In genomic region chr1:171754381-171754705, GRCh38 we compare ENCODE assay signal across 15 cellular contexts. TPM values are rescaled to one million over a fixed set of nuclear protein-coding genes. Genes with fewer than 3 reads are reported as not detected.
DNase-seq lines count a peak whose midpoint lies in the region; ATAC-seq and TF ChIP-seq lines count a peak whose summit lies in the region.
"Had no signal": no experiment of that assay in that cellular context is flagged by ENCODE, and none has a peak within 500 bp of the region (broad histone marks: within the 10 kb centered on the region; RNA-seq: fewer than 3 reads in every experiment).

No MANE protein-coding gene starts in this region.

- no peaks in the 10 kb centered on the region for H3K9me3 Mint-ChIP-seq in activated T-cell treated with anti-CD3 and anti-CD28 coated beads, Interleukin-2, amount 50 U/mL, for 72 hours

- H3K27ac ChIP-seq in ascending aorta (peak overlapping the region; percentile 58 to 76), upper lobe of right lung (peak overlapping the region; percentile 71)

- no peak for DNase-seq in activated T-cell treated with anti-CD3 and anti-CD28 coated beads, Interleukin-2, amount 50 U/mL, for 72 hours
- DNase-seq in activated T-cell treated with anti-CD3 and anti-CD28 coated beads, Interleukin-2, amount 50 U/mL, for 1 hour: no peak
- DNase-seq in ascending aorta (ENCODE audit: low spot score in 2 of 2) (no peak), foreskin fibroblast (peak; percentile 84 to 93), upper lobe of right lung (no peak)
- no peak for DNase-seq in stimulated activated CD4-positive, alpha-beta T cell treated with anti-CD3 and anti-CD28 coated beads, Interleukin-1b, Interleukin-23, amount 100 ng/mL, for 48 hours
- DNase-seq in activated effector memory CD4-positive, alpha-beta T cell treated with Interleukin-2 at 50 U/mL for 16 hours: no peak
- DNase-seq: activated CD8-positive, alpha-beta memory T cell treated with anti-CD3 and anti-CD28 coated beads, Interleukin-2, amount 50 U/mL, for 4 hours; DMS79 treated with DMSO at 0.1 percent for 48 hours; left lung; NCI-H2029; nucleus accumbens; stimulated activated CD4-positive, alpha-beta T cell treated with anti-CD3 and anti-CD28 coated beads, Interleukin-2, amount 100 ng/mL, for 24 hours; stimulated activated naive CD4-positive, alpha-beta T cell treated with Interleukin-2 at 50 U/mL for 16 hours had no signal

- H3K27ac Mint-ChIP-seq in activated T-cell treated with anti-CD3 and anti-CD28 coated beads, Interleukin-2, amount 50 U/mL, for 72 hours: peak overlapping the region; percentile 22

- no peak for ATAC-seq in activated T-cell treated with anti-CD3 and anti-CD28 coated beads, Interleukin-2, amount 50 U/mL, for 72 hours (replicated peaks in 1 of 2)
- ATAC-seq in upper lobe of right lung (peak; percentile 70), GM19395 (IDR thresholded peaks at IDR 0.05; ENCODE audit: unreplicated experiment) (no peak)
- ATAC-seq: left lung had no signal

- no peaks in the 10 kb centered on the region for H3K27me3 ChIP-seq in ascending aorta
- no peaks in the 10 kb centered on the region for H3K27me3 ChIP-seq in upper lobe of right lung
- H3K27me3 ChIP-seq: left lung had no signal

- H3K36me3 ChIP-seq in ascending aorta: no peaks in the 10 kb centered on the region
- no peaks in the 10 kb centered on the region for H3K36me3 ChIP-seq in upper lobe of right lung
- H3K36me3 ChIP-seq: left lung had no signal

- H3K9me3 ChIP-seq in ascending aorta (no peaks in the 10 kb centered on the region), upper lobe of right lung (no peaks in the 10 kb centered on the region)
- H3K9me3 ChIP-seq: left lung had no signal

- no peaks in the 10 kb centered on the region for H3K27me3 Mint-ChIP-seq in activated T-cell treated with anti-CD3 and anti-CD28 coated beads, Interleukin-2, amount 50 U/mL, for 72 hours (ENCODE audit: low read depth)

- TF ChIP-seq CTCF in ascending aorta (IDR thresholded peaks at IDR 0.05) (no peak), foreskin fibroblast (IDR thresholded peaks at IDR 0.05; ENCODE audit: low read depth, low read length) (no peak), upper lobe of right lung (IDR thresholded peaks at IDR 0.05) (no peak)

- H3K4me3 ChIP-seq in ascending aorta (no peak overlapping the region), foreskin fibroblast (ENCODE audit: low read depth in 1 of 2, low read length in 2 of 2) (no peak overlapping the region), upper lobe of right lung (no peak overlapping the region)
- H3K4me3 ChIP-seq: left lung had no signal

- no peaks in the 10 kb centered on the region for H3K36me3 Mint-ChIP-seq in activated T-cell treated with anti-CD3 and anti-CD28 coated beads, Interleukin-2, amount 50 U/mL, for 72 hours (ENCODE audit: insufficient read depth in 2 of 2)

- H3K4me1 Mint-ChIP-seq in activated T-cell treated with anti-CD3 and anti-CD28 coated beads, Interleukin-2, amount 50 U/mL, for 72 hours (ENCODE audit: low read depth): peaks cover 5% of the 10 kb centered on the region

- intact Hi-C loops in ascending aorta (cut with DNase I): no loop called here
- intact Hi-C loops in upper lobe of right lung (cut with DNase I): no loop called here

- H3K4me3 Mint-ChIP-seq in activated T-cell treated with anti-CD3 and anti-CD28 coated beads, Interleukin-2, amount 50 U/mL, for 72 hours: no peak overlapping the region

- H3K4me1 ChIP-seq in ascending aorta (peaks cover 0 to 13% of the 10 kb centered on the region in 2 donors), upper lobe of right lung (peaks cover 10% of the 10 kb centered on the region)
- H3K4me1 ChIP-seq: left lung had no signal

RNA-seq across cellular contexts. Expression of gene VAMP4, which starts 12.5 kb away (rescaled TPM):
- total RNA-seq in activated T-cell treated with anti-CD3 and anti-CD28 coated beads, Interleukin-2, amount 50 U/mL, for 72 hours: 10 to 100 TPM; 18.9 to 19.2 TPM
- total RNA-seq in ascending aorta (3.6 TPM), upper lobe of right lung (19.2 TPM)

RNA-seq across cellular contexts. Expression of gene METTL13, which starts 27.1 kb away (rescaled TPM):
- total RNA-seq in activated T-cell treated with anti-CD3 and anti-CD28 coated beads, Interleukin-2, amount 50 U/mL, for 72 hours: 10 to 100 TPM; 38.0 to 46.4 TPM
- total RNA-seq in ascending aorta (6.9 TPM), upper lobe of right lung (27.8 TPM)

Comparison
In these comparisons a context has a peak if more than half of its experiments do, and no peak if none do; other contexts are left out.
1. DNase-seq: peak in foreskin fibroblast (2 of 2); none in activated T-cell treated with anti-CD3 and anti-CD28 coated beads, Interleukin-2, amount 50 U/mL, for 72 hours (0 of 2), activated T-cell treated with anti-CD3 and anti-CD28 coated beads, Interleukin-2, amount 50 U/mL, for 1 hour (single experiment), ascending aorta (0 of 2), upper lobe of right lung (single experiment), stimulated activated CD4-positive, alpha-beta T cell treated with anti-CD3 and anti-CD28 coated beads, Interleukin-1b, Interleukin-23, amount 100 ng/mL, for 48 hours (single experiment) and activated effector memory CD4-positive, alpha-beta T cell treated with Interleukin-2 at 50 U/mL for 16 hours (single experiment).